Comparison of ENCODE assay signal across 15 cellular contexts in the genomic region with DNA sequence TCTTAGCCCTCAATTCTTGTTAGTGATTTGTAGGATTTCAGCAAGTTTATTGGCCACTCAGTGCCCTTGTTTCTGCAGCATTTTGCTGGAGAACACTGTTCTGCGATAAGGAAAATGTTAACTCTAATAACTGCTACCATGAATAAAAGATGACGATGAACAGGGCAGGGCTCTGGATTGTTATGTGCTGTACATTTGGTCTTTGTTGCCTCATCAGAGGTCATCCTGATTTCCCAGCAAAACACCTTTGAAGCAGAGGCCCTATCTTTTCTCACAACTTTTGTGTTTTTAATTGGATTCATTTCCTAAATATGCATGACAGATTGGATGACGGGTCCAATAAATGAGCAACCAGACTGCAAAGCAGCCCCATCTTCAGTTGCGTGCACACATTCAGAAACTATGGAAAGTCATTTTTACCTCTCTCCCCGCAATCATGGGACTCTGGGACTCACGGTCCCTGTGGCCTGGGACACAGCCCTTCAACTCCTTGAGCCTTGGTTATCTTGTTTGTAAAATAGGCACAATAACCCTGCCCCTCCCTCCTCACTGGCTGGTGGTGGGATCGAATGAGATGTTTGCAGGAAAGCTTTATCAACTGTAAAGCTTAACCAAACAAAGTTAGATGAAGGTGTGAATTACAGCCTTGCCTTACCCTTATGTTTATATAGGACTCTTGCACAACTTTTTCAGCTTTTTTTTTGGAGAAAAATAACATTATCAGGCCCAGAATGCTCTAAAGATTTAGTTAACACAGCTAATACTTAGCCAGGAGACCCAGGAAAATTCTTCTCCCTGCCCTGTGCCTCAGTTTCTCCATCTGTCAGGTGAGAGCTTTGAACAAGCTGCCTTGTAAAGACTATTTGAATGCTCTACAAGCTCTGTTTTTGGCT. TPM values are rescaled to one million over a fixed set of nuclear protein-coding genes. Genes with fewer than 3 reads are reported as not detected.
A peak's percentile ranks its signal among the peaks of the same experiment; 100 is the strongest.
DNase-seq lines count a peak whose midpoint lies in the region; ATAC-seq and TF ChIP-seq lines count a peak whose summit lies in the region.
"Had no signal": no experiment of that assay in that cellular context is flagged by ENCODE, and none has a peak within 500 bp of the region (broad histone marks: within the 10 kb centered on the region; RNA-seq: fewer than 3 reads in every experiment).

No MANE protein-coding gene starts in this region.

- H3K36me3 ChIP-seq in BE2C = peaks cover 23% of the 10 kb centered on the region
- H3K36me3 ChIP-seq in SJSA1 = no peaks in the 10 kb centered on the region

- in situ Hi-C loops in G401 (cut with HindIII; ENCODE audit: low sequenced_read_pairs) = no loop called here

- H3K4me1 ChIP-seq in BE2C (peaks cover 55% of the 10 kb centered on the region), SJSA1 (replicated peaks) (peaks cover 33% of the 10 kb centered on the region)
- H3K4me1 ChIP-seq: Caco-2 had no signal

- H3K9me3 ChIP-seq in BE2C = no peaks in the 10 kb centered on the region
- no peaks in the 10 kb centered on the region for H3K9me3 ChIP-seq in SJSA1 (replicated peaks)
- H3K9me3 ChIP-seq: Caco-2 had no signal

- TF ChIP-seq CTCF in BE2C (IDR thresholded peaks at IDR 0.05; ENCODE audit: low read depth, low read length) = no peak

- no peak overlapping the region for H3K4me3 ChIP-seq in BE2C (ENCODE audit: low read depth, low read length)
- H3K4me3 ChIP-seq in SJSA1 = no peak overlapping the region

- ATAC-seq in HG03108 (IDR thresholded peaks at IDR 0.05; ENCODE audit: unreplicated experiment) (no peak), left colon (no peak)

- peak; percentile 64 for DNase-seq in BE2C
- no peak for DNase-seq in SJSA1 (ENCODE audit: low read depth in 1 of 2, low spot score in 2 of 2)
- peak; percentile 55 to 65 for DNase-seq in dermis microvascular lymphatic vessel endothelial cell (ENCODE audit: low read depth in 2 of 2)
- DNase-seq in islet precursor cell = peak; percentile 36
- no peak for DNase-seq in activated CD4-positive, alpha-beta T cell treated with anti-CD3 and anti-CD28 coated beads, Interleukin-2, amount 50 U/mL, for 1 hour
- no peak for DNase-seq in left colon
- no peak for DNase-seq in G401 (ENCODE audit: low spot score)
- DNase-seq: Caco-2, DMS79 treated with DMSO at 0.1 percent for 48 hours, GF-D8, H7, NCI-H187 treated with DMSO at 0.1 percent for 48 hours had no signal

- H3K27ac ChIP-seq in SJSA1 = 0 out of 2 replicates have a peak overlapping the region, but pooled peaks have one; percentile 31

- H3K27me3 ChIP-seq in BE2C = no peaks in the 10 kb centered on the region
- H3K27me3 ChIP-seq in SJSA1 (replicated peaks) = no peaks in the 10 kb centered on the region

- intact Hi-C loops in left colon (cut with DNase I, micrococcal nuclease) = no loop called here

RNA-seq across cellular contexts. Expression of gene RPH3A, which starts 45.4 kb away (rescaled TPM):
- polyA plus RNA-seq in BE2C (2012; ENCODE audit: insufficient read depth, insufficient read length, low read depth) = 61.2 TPM
- 0.79 TPM in 1 of 2 replicates, not detected in the other for total RNA-seq in SJSA1 (2014; rRNA removed; shearing (Covaris generic))
- not detected in 2 replicates for total RNA-seq in dermis microvascular lymphatic vessel endothelial cell
- under 1 TPM in 1 of 2 donors, not detected in 1; 0.45 TPM for total RNA-seq in left colon
- not detected in 2 replicates for total RNA-seq in G401 (2014; rRNA removed; shearing (Covaris generic))
- total RNA-seq: Caco-2, H7, IMR-90, LHCN-M2 had no signal
- polyA plus RNA-seq: IMR-90 had no signal

Comparison
In these comparisons a context has a peak if more than half of its experiments do, and no peak if none do; other contexts are left out.
1. DNase-seq: peak in BE2C (single experiment), dermis microvascular lymphatic vessel endothelial cell (2 of 2) and islet precursor cell (single experiment); none in SJSA1 (0 of 2), activated CD4-positive, alpha-beta T cell treated with anti-CD3 and anti-CD28 coated beads, Interleukin-2, amount 50 U/mL, for 1 hour (single experiment), left colon (0 of 2) and G401 (single experiment).